Comparison of ENCODE assay signal across 1 cellular context in the genomic region with DNA sequence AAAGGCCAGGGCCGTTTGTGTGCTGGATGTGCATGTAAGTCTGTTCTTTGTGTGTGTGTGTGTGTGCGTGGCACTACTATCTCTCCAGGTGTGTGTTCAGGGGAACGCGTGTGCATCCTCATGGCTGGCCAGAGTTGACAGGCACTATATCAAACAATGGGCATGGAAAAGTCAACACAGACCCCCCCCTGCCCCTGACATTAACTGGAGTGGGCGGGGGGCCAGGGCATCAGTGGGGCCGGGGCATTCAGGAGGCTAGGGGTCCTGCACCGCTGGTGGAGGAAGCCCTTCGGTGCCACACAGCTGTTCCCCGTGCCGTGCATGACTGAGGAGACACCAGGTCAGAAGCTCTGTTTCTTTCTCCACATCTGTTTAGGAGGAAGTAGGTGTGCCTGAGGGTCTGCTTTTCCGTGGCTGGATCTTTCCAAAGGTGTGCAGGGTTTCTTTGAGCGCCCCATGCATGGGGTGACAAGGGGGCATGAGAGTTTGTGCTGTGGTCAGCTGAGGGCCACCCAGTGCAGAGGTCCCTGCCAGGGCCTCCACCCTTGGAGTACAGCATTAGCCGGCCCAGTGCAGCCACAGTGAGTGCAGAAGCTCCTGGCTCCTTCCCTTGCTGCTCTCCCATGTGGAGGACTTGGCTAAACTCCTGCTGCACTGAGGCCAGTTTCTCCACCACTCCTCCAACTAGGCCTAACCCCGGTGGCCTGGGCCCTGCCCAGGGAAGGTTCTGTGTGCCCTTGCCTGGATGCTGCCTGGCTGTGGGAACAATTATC.
TF ChIP-seq lines count a peak whose summit lies in the region.

No MANE protein-coding gene starts in this region.

TF ChIP-seq in H1, 55 proteins besides CTCF, POLR2A, EP300 and RAD21:
- TF ChIP-seq TAF1 (IDR thresholded peaks at IDR 0.05; ENCODE audit: low read depth, low read length): no peak
- TF ChIP-seq GABPA (IDR thresholded peaks at IDR 0.05; ENCODE audit: borderline replicate concordance, insufficient read depth, low read length): no peak
- no peak for TF ChIP-seq SIX5 (IDR thresholded peaks at IDR 0.05; ENCODE audit: low read depth, low read length)
- no peak for TF ChIP-seq MAX (IDR thresholded peaks at IDR 0.05)
- no peak for TF ChIP-seq TBP (IDR thresholded peaks at IDR 0.05; ENCODE audit: low read depth, low read length)
- TF ChIP-seq SP4 (IDR thresholded peaks at IDR 0.05; ENCODE audit: low read length): no peak
- no peak for TF ChIP-seq ATF2 (IDR thresholded peaks at IDR 0.05; ENCODE audit: low read length)
- TF ChIP-seq CBX8 (IDR thresholded peaks at IDR 0.05; ENCODE audit: borderline replicate concordance, low read depth, low read length): no peak
- TF ChIP-seq TCF12 (IDR thresholded peaks at IDR 0.05; ENCODE audit: low read depth, low read length): no peak
- no peak for TF ChIP-seq POLR2AphosphoS5 (IDR thresholded peaks at IDR 0.05; ENCODE audit: low read depth, low read length)
- no peak for TF ChIP-seq JUND (IDR thresholded peaks at IDR 0.05; ENCODE audit: low read length)
- TF ChIP-seq PHF8 (conservative IDR thresholded peaks at IDR 0.05; ENCODE audit: low read depth, low read length): no peak
- TF ChIP-seq, protein P1, sequence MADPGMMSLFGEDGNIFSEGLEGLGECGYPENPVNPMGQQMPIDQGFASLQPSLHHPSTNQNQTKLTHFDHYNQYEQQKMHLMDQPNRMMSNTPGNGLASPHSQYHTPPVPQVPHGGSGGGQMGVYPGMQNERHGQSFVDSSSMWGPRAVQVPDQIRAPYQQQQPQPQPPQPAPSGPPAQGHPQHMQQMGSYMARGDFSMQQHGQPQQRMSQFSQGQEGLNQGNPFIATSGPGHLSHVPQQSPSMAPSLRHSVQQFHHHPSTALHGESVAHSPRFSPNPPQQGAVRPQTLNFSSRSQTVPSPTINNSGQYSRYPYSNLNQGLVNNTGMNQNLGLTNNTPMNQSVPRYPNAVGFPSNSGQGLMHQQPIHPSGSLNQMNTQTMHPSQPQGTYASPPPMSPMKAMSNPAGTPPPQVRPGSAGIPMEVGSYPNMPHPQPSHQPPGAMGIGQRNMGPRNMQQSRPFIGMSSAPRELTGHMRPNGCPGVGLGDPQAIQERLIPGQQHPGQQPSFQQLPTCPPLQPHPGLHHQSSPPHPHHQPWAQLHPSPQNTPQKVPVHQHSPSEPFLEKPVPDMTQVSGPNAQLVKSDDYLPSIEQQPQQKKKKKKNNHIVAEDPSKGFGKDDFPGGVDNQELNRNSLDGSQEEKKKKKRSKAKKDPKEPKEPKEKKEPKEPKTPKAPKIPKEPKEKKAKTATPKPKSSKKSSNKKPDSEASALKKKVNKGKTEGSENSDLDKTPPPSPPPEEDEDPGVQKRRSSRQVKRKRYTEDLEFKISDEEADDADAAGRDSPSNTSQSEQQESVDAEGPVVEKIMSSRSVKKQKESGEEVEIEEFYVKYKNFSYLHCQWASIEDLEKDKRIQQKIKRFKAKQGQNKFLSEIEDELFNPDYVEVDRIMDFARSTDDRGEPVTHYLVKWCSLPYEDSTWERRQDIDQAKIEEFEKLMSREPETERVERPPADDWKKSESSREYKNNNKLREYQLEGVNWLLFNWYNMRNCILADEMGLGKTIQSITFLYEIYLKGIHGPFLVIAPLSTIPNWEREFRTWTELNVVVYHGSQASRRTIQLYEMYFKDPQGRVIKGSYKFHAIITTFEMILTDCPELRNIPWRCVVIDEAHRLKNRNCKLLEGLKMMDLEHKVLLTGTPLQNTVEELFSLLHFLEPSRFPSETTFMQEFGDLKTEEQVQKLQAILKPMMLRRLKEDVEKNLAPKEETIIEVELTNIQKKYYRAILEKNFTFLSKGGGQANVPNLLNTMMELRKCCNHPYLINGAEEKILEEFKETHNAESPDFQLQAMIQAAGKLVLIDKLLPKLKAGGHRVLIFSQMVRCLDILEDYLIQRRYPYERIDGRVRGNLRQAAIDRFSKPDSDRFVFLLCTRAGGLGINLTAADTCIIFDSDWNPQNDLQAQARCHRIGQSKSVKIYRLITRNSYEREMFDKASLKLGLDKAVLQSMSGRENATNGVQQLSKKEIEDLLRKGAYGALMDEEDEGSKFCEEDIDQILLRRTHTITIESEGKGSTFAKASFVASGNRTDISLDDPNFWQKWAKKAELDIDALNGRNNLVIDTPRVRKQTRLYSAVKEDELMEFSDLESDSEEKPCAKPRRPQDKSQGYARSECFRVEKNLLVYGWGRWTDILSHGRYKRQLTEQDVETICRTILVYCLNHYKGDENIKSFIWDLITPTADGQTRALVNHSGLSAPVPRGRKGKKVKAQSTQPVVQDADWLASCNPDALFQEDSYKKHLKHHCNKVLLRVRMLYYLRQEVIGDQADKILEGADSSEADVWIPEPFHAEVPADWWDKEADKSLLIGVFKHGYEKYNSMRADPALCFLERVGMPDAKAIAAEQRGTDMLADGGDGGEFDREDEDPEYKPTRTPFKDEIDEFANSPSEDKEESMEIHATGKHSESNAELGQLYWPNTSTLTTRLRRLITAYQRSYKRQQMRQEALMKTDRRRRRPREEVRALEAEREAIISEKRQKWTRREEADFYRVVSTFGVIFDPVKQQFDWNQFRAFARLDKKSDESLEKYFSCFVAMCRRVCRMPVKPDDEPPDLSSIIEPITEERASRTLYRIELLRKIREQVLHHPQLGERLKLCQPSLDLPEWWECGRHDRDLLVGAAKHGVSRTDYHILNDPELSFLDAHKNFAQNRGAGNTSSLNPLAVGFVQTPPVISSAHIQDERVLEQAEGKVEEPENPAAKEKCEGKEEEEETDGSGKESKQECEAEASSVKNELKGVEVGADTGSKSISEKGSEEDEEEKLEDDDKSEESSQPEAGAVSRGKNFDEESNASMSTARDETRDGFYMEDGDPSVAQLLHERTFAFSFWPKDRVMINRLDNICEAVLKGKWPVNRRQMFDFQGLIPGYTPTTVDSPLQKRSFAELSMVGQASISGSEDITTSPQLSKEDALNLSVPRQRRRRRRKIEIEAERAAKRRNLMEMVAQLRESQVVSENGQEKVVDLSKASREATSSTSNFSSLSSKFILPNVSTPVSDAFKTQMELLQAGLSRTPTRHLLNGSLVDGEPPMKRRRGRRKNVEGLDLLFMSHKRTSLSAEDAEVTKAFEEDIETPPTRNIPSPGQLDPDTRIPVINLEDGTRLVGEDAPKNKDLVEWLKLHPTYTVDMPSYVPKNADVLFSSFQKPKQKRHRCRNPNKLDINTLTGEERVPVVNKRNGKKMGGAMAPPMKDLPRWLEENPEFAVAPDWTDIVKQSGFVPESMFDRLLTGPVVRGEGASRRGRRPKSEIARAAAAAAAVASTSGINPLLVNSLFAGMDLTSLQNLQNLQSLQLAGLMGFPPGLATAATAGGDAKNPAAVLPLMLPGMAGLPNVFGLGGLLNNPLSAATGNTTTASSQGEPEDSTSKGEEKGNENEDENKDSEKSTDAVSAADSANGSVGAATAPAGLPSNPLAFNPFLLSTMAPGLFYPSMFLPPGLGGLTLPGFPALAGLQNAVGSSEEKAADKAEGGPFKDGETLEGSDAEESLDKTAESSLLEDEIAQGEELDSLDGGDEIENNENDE (IDR thresholded peaks at IDR 0.05; ENCODE audit: insufficient replicate concordance, low read length): no peak
- no peak for TF ChIP-seq EZH2 (IDR thresholded peaks at IDR 0.05; ENCODE audit: low read depth, low read length, severe bottlenecking)
- TF ChIP-seq TAF7 (optimal IDR thresholded peaks at IDR 0.05; ENCODE audit: borderline replicate concordance, low read depth, low read length): no peak
- TF ChIP-seq RBBP5 (IDR thresholded peaks at IDR 0.05; ENCODE audit: borderline replicate concordance, low read depth, low read length): no peak
- TF ChIP-seq CHD1 (IDR thresholded peaks at IDR 0.05; ENCODE audit: low read depth, low read length): no peak
- TF ChIP-seq ASH2L (IDR thresholded peaks at IDR 0.05; ENCODE audit: low read length): no peak
- TF ChIP-seq HDAC6 (IDR thresholded peaks at IDR 0.05; ENCODE audit: low read depth, low read length): no peak
- TF ChIP-seq, protein P2, sequence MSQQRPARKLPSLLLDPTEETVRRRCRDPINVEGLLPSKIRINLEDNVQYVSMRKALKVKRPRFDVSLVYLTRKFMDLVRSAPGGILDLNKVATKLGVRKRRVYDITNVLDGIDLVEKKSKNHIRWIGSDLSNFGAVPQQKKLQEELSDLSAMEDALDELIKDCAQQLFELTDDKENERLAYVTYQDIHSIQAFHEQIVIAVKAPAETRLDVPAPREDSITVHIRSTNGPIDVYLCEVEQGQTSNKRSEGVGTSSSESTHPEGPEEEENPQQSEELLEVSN (IDR thresholded peaks at IDR 0.05): no peak
TF ChIP-seq in H1: peak in this region for 0.
